In the genomic region with DNA sequence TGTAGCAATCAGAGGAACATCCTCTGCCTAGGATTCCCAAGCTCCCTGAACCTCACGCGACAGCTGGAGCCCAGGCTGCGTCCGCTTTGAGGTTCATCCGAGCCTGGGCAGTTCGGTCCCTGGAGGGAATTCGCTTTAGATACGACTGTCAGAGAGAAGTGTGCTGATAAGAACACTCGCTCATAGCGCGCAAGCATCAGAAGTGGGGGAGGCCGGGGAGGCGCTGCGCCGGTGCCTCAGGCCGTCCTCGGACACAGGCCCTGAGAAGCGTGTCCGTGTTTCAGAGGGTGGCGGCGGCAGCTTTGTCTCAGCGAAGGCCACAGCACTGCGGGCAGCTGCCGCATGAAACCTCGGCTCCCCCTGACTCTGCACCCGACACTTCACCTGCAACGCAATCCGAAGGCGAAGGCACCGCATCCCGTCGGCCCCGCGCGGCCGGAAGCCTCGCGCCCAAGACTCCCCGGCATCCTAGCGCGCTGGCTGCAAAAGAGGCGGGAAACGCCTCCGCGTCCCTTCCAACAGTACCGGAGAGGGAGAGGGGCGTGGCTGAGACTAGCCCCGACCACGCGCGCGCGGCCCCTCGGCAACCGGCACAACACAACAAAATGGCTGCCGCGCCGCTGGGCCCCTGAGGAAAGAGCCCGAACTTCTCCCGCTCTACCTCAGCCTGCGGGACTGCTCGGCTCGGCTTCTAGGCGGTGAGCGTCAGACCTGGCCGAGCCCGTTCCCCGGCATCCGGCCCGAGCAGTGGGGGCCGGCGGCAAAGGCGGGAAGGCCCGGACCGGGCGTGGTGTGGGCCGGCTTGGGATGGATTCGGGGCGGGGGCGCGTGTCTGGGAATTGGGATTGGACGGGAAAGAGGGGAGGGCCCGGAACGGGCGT, we compare ENCODE assay signal across 1 cellular context.
TF ChIP-seq lines count a peak whose summit lies in the region.

A gene with protein sequence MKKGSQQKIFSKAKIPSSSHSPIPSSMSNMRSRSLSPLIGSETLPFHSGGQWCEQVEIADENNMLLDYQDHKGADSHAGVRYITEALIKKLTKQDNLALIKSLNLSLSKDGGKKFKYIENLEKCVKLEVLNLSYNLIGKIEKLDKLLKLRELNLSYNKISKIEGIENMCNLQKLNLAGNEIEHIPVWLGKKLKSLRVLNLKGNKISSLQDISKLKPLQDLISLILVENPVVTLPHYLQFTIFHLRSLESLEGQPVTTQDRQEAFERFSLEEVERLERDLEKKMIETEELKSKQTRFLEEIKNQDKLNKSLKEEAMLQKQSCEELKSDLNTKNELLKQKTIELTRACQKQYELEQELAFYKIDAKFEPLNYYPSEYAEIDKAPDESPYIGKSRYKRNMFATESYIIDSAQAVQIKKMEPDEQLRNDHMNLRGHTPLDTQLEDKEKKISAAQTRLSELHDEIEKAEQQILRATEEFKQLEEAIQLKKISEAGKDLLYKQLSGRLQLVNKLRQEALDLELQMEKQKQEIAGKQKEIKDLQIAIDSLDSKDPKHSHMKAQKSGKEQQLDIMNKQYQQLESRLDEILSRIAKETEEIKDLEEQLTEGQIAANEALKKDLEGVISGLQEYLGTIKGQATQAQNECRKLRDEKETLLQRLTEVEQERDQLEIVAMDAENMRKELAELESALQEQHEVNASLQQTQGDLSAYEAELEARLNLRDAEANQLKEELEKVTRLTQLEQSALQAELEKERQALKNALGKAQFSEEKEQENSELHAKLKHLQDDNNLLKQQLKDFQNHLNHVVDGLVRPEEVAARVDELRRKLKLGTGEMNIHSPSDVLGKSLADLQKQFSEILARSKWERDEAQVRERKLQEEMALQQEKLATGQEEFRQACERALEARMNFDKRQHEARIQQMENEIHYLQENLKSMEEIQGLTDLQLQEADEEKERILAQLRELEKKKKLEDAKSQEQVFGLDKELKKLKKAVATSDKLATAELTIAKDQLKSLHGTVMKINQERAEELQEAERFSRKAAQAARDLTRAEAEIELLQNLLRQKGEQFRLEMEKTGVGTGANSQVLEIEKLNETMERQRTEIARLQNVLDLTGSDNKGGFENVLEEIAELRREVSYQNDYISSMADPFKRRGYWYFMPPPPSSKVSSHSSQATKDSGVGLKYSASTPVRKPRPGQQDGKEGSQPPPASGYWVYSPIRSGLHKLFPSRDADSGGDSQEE (N-terminal part only) (plus strand): TSS at position 586 of the 881 bp plus-strand sequence. CDS start 13,372 bp downstream, outside the sequence.

TF ChIP-seq in HepG2, 621 proteins besides CTCF, POLR2A, EP300 and RAD21 (continued from another document and continues in another):
- TF ChIP-seq ZSCAN22 (CRISPR knock-in tag; IDR thresholded peaks at IDR 0.05) (peak; percentile 79), NFE2 (CRISPR knock-in tag; IDR thresholded peaks at IDR 0.05) (peak; percentile 8; the same call in 1 of the 2 replicates), ZNF549 (CRISPR knock-in tag; IDR thresholded peaks at IDR 0.05) (no peak), SNAI1 (CRISPR knock-in tag; IDR thresholded peaks at IDR 0.05; ENCODE audit: borderline replicate concordance) (0 out of 2 replicates have a peak, but pooled peaks have one; percentile 86), ZNF564 (CRISPR knock-in tag; IDR thresholded peaks at IDR 0.05) (peak; percentile 93), ZNF605 (CRISPR knock-in tag; IDR thresholded peaks at IDR 0.05) (peak; percentile 98), ATAD3A (CRISPR knock-in tag; IDR thresholded peaks at IDR 0.05) (no peak; the same call in 1 of the 2 replicates), TMF1 (CRISPR knock-in tag; IDR thresholded peaks at IDR 0.05; ENCODE audit: low read depth) (peak; percentile 95; the same call in 1 of the 2 replicates), HES4 (CRISPR knock-in tag; IDR thresholded peaks at IDR 0.05; ENCODE audit: borderline replicate concordance) (peak; percentile 96), NAIF1 (CRISPR knock-in tag; IDR thresholded peaks at IDR 0.05; ENCODE audit: borderline replicate concordance) (peak; percentile 83), ZNF546 (CRISPR knock-in tag; conservative IDR thresholded peaks at IDR 0.05) (peak; percentile 67; the same call in 1 of the 2 replicates), TBP (CRISPR knock-in tag; IDR thresholded peaks at IDR 0.05) (no peak), ZNF563 (CRISPR knock-in tag; IDR thresholded peaks at IDR 0.05) (peak; percentile 94), ZNF235 (CRISPR knock-in tag; IDR thresholded peaks at IDR 0.05; ENCODE audit: borderline replicate concordance) (no peak), ZC3H4 (CRISPR knock-in tag; IDR thresholded peaks at IDR 0.05; ENCODE audit: borderline replicate concordance) (no peak), ATM (IDR thresholded peaks at IDR 0.05; ENCODE audit: borderline replicate concordance) (no peak), ZKSCAN8 (CRISPR knock-in tag; IDR thresholded peaks at IDR 0.05; ENCODE audit: borderline replicate concordance) (peak; percentile 73; the same call in 1 of the 2 replicates), SP4 (CRISPR knock-in tag; IDR thresholded peaks at IDR 0.05) (peak; percentile 62), HNRNPLL (IDR thresholded peaks at IDR 0.05; ENCODE audit: low read depth, low read length, poor library complexity, severe bottlenecking) (peak; percentile 65), MIER2 (CRISPR knock-in tag; IDR thresholded peaks at IDR 0.05) (no peak; the same call in 1 of the 2 replicates), EEA1 (CRISPR knock-in tag; IDR thresholded peaks at IDR 0.05; ENCODE audit: borderline replicate concordance) (peak; percentile 86; the same call in 1 of the 2 replicates), ZNF205 (CRISPR knock-in tag; IDR thresholded peaks at IDR 0.05) (peak; percentile 79), TCF7L2 (IDR thresholded peaks at IDR 0.05; ENCODE audit: low read depth, low read length) (no peak), PPARG (CRISPR knock-in tag; conservative IDR thresholded peaks at IDR 0.05) (0 out of 2 replicates have a peak, but pooled peaks have one; percentile 11), GFI1 (CRISPR knock-in tag; IDR thresholded peaks at IDR 0.05; ENCODE audit: borderline replicate concordance) (peak; percentile 91), ZFP82 (CRISPR knock-in tag; IDR thresholded peaks at IDR 0.05; ENCODE audit: borderline replicate concordance) (no peak; the same call in 1 of the 2 replicates), KMT2B (CRISPR knock-in tag; IDR thresholded peaks at IDR 0.05) (peak; percentile 96), TOE1 (CRISPR knock-in tag; IDR thresholded peaks at IDR 0.05) (peak; percentile 91), KDM5A (IDR thresholded peaks at IDR 0.05; ENCODE audit: borderline replicate concordance, low read length) (peak; percentile 70; the same call in 1 of the 2 replicates), ZNF839 (CRISPR knock-in tag; IDR thresholded peaks at IDR 0.05; ENCODE audit: borderline replicate concordance) (peak; percentile 58; the same call in 1 of the 2 replicates), ERF (CRISPR knock-in tag; IDR thresholded peaks at IDR 0.05) (peak; percentile 97), SRF (IDR thresholded peaks at IDR 0.05; ENCODE audit: low read depth, low read length) (no peak), ELF4 (CRISPR knock-in tag; IDR thresholded peaks at IDR 0.05; ENCODE audit: borderline replicate concordance) (peak; percentile 84; the same call in 1 of the 2 replicates), ZSCAN30 (CRISPR knock-in tag; IDR thresholded peaks at IDR 0.05) (peak; percentile 51; the same call in 1 of the 2 replicates), ARHGAP35 (CRISPR knock-in tag; IDR thresholded peaks at IDR 0.05; ENCODE audit: borderline replicate concordance) (peak; percentile 85), ZNF230 (CRISPR knock-in tag; IDR thresholded peaks at IDR 0.05) (peak; percentile 97)
- TF ChIP-seq, protein P1, sequence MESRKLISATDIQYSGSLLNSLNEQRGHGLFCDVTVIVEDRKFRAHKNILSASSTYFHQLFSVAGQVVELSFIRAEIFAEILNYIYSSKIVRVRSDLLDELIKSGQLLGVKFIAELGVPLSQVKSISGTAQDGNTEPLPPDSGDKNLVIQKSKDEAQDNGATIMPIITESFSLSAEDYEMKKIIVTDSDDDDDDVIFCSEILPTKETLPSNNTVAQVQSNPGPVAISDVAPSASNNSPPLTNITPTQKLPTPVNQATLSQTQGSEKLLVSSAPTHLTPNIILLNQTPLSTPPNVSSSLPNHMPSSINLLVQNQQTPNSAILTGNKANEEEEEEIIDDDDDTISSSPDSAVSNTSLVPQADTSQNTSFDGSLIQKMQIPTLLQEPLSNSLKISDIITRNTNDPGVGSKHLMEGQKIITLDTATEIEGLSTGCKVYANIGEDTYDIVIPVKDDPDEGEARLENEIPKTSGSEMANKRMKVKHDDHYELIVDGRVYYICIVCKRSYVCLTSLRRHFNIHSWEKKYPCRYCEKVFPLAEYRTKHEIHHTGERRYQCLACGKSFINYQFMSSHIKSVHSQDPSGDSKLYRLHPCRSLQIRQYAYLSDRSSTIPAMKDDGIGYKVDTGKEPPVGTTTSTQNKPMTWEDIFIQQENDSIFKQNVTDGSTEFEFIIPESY (CRISPR knock-in tag; IDR thresholded peaks at IDR 0.05), result peak; percentile 1; the same call in 1 of the 2 replicates
- TF ChIP-seq, protein P2, sequence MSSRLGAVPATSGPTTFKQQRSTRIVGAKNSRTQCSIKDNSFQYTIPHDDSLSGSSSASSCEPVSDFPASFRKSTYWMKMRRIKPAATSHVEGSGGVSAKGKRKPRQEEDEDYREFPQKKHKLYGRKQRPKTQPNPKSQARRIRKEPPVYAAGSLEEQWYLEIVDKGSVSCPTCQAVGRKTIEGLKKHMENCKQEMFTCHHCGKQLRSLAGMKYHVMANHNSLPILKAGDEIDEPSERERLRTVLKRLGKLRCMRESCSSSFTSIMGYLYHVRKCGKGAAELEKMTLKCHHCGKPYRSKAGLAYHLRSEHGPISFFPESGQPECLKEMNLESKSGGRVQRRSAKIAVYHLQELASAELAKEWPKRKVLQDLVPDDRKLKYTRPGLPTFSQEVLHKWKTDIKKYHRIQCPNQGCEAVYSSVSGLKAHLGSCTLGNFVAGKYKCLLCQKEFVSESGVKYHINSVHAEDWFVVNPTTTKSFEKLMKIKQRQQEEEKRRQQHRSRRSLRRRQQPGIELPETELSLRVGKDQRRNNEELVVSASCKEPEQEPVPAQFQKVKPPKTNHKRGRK (CRISPR knock-in tag; IDR thresholded peaks at IDR 0.05), result no peak
- TF ChIP-seq, protein P3, sequence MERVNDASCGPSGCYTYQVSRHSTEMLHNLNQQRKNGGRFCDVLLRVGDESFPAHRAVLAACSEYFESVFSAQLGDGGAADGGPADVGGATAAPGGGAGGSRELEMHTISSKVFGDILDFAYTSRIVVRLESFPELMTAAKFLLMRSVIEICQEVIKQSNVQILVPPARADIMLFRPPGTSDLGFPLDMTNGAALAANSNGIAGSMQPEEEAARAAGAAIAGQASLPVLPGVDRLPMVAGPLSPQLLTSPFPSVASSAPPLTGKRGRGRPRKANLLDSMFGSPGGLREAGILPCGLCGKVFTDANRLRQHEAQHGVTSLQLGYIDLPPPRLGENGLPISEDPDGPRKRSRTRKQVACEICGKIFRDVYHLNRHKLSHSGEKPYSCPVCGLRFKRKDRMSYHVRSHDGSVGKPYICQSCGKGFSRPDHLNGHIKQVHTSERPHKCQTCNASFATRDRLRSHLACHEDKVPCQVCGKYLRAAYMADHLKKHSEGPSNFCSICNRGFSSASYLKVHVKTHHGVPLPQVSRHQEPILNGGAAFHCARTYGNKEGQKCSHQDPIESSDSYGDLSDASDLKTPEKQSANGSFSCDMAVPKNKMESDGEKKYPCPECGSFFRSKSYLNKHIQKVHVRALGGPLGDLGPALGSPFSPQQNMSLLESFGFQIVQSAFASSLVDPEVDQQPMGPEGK (CRISPR knock-in tag; IDR thresholded peaks at IDR 0.05), result peak; percentile 69
- TF ChIP-seq, protein P4, sequence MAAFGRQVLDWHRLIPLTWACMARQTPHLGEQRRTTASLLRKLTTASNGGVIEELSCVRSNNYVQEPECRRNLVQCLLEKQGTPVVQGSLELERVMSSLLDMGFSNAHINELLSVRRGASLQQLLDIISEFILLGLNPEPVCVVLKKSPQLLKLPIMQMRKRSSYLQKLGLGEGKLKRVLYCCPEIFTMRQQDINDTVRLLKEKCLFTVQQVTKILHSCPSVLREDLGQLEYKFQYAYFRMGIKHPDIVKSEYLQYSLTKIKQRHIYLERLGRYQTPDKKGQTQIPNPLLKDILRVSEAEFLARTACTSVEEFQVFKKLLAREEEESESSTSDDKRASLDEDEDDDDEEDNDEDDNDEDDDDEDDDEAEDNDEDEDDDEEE (CRISPR knock-in tag; IDR thresholded peaks at IDR 0.05), result 0 out of 2 replicates have a peak, but pooled peaks have one; percentile 48
- TF ChIP-seq, protein P5, sequence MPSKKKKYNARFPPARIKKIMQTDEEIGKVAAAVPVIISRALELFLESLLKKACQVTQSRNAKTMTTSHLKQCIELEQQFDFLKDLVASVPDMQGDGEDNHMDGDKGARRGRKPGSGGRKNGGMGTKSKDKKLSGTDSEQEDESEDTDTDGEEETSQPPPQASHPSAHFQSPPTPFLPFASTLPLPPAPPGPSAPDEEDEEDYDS (CRISPR knock-in tag; IDR thresholded peaks at IDR 0.05), result peak; percentile 82
- TF ChIP-seq, protein P6, sequence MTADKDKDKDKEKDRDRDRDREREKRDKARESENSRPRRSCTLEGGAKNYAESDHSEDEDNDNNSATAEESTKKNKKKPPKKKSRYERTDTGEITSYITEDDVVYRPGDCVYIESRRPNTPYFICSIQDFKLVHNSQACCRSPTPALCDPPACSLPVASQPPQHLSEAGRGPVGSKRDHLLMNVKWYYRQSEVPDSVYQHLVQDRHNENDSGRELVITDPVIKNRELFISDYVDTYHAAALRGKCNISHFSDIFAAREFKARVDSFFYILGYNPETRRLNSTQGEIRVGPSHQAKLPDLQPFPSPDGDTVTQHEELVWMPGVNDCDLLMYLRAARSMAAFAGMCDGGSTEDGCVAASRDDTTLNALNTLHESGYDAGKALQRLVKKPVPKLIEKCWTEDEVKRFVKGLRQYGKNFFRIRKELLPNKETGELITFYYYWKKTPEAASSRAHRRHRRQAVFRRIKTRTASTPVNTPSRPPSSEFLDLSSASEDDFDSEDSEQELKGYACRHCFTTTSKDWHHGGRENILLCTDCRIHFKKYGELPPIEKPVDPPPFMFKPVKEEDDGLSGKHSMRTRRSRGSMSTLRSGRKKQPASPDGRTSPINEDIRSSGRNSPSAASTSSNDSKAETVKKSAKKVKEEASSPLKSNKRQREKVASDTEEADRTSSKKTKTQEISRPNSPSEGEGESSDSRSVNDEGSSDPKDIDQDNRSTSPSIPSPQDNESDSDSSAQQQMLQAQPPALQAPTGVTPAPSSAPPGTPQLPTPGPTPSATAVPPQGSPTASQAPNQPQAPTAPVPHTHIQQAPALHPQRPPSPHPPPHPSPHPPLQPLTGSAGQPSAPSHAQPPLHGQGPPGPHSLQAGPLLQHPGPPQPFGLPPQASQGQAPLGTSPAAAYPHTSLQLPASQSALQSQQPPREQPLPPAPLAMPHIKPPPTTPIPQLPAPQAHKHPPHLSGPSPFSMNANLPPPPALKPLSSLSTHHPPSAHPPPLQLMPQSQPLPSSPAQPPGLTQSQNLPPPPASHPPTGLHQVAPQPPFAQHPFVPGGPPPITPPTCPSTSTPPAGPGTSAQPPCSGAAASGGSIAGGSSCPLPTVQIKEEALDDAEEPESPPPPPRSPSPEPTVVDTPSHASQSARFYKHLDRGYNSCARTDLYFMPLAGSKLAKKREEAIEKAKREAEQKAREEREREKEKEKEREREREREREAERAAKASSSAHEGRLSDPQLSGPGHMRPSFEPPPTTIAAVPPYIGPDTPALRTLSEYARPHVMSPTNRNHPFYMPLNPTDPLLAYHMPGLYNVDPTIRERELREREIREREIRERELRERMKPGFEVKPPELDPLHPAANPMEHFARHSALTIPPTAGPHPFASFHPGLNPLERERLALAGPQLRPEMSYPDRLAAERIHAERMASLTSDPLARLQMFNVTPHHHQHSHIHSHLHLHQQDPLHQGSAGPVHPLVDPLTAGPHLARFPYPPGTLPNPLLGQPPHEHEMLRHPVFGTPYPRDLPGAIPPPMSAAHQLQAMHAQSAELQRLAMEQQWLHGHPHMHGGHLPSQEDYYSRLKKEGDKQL (CRISPR knock-in tag; IDR thresholded peaks at IDR 0.05; ENCODE audit: low read depth), result no peak; the same call in 1 of the 2 replicates
